Comparison of ENCODE assay signal across 2 cellular contexts in the genomic region with DNA sequence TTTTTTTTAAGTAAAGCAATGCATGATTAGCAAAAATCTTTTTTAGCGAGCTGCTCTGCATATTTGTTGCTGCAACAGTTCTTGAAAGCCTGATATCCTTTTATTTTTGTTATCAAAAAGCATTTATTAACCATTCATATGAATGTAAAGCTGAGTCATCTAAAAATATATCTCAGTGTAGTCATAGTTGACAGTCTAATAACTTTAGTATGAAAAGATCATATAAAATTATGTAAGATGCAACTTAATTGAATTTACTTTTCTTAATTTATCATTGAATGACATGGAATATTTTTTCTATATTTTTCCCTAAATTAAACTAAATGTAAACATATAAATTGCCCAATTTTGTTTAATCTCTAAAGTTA.
A peak's percentile ranks its signal among the peaks of the same experiment; 100 is the strongest.
TF ChIP-seq lines count a peak whose summit lies in the region.

No MANE protein-coding gene starts in this region.

TF ChIP-seq in GM23338, 12 proteins besides CTCF, POLR2A, EP300 and RAD21:
- TF ChIP-seq EZH2phosphoT487 (IDR thresholded peaks at IDR 0.05; ENCODE audit: unreplicated experiment) (no peak), EZH2 (IDR thresholded peaks at IDR 0.05; ENCODE audit: low read depth, unreplicated experiment) (no peak)
- TF ChIP-seq, protein P1, sequence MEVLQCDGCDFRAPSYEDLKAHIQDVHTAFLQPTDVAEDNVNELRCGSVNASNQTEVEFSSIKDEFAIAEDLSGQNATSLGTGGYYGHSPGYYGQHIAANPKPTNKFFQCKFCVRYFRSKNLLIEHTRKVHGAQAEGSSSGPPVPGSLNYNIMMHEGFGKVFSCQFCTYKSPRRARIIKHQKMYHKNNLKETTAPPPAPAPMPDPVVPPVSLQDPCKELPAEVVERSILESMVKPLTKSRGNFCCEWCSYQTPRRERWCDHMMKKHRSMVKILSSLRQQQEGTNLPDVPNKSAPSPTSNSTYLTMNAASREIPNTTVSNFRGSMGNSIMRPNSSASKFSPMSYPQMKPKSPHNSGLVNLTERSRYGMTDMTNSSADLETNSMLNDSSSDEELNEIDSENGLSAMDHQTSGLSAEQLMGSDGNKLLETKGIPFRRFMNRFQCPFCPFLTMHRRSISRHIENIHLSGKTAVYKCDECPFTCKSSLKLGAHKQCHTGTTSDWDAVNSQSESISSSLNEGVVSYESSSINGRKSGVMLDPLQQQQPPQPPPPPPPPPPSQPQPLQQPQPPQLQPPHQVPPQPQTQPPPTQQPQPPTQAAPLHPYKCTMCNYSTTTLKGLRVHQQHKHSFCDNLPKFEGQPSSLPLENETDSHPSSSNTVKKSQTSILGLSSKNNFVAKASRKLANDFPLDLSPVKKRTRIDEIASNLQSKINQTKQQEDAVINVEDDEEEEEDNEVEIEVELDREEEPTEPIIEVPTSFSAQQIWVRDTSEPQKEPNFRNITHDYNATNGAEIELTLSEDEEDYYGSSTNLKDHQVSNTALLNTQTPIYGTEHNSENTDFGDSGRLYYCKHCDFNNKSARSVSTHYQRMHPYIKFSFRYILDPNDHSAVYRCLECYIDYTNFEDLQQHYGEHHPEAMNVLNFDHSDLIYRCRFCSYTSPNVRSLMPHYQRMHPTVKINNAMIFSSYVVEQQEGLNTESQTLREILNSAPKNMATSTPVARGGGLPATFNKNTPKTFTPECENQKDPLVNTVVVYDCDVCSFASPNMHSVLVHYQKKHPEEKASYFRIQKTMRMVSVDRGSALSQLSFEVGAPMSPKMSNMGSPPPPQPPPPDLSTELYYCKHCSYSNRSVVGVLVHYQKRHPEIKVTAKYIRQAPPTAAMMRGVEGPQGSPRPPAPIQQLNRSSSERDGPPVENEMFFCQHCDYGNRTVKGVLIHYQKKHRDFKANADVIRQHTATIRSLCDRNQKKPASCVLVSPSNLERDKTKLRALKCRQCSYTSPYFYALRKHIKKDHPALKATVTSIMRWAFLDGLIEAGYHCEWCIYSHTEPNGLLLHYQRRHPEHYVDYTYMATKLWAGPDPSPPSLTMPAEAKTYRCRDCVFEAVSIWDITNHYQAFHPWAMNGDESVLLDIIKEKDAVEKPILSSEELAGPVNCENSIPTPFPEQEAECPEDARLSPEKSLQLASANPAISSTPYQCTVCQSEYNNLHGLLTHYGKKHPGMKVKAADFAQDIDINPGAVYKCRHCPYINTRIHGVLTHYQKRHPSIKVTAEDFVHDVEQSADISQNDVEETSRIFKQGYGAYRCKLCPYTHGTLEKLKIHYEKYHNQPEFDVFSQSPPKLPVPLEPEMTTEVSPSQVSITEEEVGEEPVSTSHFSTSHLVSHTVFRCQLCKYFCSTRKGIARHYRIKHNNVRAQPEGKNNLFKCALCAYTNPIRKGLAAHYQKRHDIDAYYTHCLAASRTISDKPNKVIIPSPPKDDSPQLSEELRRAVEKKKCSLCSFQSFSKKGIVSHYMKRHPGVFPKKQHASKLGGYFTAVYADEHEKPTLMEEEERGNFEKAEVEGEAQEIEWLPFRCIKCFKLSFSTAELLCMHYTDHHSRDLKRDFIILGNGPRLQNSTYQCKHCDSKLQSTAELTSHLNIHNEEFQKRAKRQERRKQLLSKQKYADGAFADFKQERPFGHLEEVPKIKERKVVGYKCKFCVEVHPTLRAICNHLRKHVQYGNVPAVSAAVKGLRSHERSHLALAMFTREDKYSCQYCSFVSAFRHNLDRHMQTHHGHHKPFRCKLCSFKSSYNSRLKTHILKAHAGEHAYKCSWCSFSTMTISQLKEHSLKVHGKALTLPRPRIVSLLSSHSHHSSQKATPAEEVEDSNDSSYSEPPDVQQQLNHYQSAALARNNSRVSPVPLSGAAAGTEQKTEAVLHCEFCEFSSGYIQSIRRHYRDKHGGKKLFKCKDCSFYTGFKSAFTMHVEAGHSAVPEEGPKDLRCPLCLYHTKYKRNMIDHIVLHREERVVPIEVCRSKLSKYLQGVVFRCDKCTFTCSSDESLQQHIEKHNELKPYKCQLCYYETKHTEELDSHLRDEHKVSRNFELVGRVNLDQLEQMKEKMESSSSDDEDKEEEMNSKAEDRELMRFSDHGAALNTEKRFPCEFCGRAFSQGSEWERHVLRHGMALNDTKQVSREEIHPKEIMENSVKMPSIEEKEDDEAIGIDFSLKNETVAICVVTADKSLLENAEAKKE (CRISPR knock-in tag; IDR thresholded peaks at IDR 0.05): no peak
- TF ChIP-seq, protein P2, sequence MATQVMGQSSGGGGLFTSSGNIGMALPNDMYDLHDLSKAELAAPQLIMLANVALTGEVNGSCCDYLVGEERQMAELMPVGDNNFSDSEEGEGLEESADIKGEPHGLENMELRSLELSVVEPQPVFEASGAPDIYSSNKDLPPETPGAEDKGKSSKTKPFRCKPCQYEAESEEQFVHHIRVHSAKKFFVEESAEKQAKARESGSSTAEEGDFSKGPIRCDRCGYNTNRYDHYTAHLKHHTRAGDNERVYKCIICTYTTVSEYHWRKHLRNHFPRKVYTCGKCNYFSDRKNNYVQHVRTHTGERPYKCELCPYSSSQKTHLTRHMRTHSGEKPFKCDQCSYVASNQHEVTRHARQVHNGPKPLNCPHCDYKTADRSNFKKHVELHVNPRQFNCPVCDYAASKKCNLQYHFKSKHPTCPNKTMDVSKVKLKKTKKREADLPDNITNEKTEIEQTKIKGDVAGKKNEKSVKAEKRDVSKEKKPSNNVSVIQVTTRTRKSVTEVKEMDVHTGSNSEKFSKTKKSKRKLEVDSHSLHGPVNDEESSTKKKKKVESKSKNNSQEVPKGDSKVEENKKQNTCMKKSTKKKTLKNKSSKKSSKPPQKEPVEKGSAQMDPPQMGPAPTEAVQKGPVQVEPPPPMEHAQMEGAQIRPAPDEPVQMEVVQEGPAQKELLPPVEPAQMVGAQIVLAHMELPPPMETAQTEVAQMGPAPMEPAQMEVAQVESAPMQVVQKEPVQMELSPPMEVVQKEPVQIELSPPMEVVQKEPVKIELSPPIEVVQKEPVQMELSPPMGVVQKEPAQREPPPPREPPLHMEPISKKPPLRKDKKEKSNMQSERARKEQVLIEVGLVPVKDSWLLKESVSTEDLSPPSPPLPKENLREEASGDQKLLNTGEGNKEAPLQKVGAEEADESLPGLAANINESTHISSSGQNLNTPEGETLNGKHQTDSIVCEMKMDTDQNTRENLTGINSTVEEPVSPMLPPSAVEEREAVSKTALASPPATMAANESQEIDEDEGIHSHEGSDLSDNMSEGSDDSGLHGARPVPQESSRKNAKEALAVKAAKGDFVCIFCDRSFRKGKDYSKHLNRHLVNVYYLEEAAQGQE (IDR thresholded peaks at IDR 0.05; ENCODE audit: unreplicated experiment): no peak
TF ChIP-seq in GM23338: peak in this region for 0.

TF ChIP-seq in H1, 55 proteins besides CTCF, POLR2A, EP300 and RAD21:
- TF ChIP-seq RBBP5 (IDR thresholded peaks at IDR 0.05; ENCODE audit: borderline replicate concordance, low read depth, low read length): no peak
- no peak for TF ChIP-seq SIX5 (IDR thresholded peaks at IDR 0.05; ENCODE audit: low read depth, low read length)
- TF ChIP-seq, protein P3, sequence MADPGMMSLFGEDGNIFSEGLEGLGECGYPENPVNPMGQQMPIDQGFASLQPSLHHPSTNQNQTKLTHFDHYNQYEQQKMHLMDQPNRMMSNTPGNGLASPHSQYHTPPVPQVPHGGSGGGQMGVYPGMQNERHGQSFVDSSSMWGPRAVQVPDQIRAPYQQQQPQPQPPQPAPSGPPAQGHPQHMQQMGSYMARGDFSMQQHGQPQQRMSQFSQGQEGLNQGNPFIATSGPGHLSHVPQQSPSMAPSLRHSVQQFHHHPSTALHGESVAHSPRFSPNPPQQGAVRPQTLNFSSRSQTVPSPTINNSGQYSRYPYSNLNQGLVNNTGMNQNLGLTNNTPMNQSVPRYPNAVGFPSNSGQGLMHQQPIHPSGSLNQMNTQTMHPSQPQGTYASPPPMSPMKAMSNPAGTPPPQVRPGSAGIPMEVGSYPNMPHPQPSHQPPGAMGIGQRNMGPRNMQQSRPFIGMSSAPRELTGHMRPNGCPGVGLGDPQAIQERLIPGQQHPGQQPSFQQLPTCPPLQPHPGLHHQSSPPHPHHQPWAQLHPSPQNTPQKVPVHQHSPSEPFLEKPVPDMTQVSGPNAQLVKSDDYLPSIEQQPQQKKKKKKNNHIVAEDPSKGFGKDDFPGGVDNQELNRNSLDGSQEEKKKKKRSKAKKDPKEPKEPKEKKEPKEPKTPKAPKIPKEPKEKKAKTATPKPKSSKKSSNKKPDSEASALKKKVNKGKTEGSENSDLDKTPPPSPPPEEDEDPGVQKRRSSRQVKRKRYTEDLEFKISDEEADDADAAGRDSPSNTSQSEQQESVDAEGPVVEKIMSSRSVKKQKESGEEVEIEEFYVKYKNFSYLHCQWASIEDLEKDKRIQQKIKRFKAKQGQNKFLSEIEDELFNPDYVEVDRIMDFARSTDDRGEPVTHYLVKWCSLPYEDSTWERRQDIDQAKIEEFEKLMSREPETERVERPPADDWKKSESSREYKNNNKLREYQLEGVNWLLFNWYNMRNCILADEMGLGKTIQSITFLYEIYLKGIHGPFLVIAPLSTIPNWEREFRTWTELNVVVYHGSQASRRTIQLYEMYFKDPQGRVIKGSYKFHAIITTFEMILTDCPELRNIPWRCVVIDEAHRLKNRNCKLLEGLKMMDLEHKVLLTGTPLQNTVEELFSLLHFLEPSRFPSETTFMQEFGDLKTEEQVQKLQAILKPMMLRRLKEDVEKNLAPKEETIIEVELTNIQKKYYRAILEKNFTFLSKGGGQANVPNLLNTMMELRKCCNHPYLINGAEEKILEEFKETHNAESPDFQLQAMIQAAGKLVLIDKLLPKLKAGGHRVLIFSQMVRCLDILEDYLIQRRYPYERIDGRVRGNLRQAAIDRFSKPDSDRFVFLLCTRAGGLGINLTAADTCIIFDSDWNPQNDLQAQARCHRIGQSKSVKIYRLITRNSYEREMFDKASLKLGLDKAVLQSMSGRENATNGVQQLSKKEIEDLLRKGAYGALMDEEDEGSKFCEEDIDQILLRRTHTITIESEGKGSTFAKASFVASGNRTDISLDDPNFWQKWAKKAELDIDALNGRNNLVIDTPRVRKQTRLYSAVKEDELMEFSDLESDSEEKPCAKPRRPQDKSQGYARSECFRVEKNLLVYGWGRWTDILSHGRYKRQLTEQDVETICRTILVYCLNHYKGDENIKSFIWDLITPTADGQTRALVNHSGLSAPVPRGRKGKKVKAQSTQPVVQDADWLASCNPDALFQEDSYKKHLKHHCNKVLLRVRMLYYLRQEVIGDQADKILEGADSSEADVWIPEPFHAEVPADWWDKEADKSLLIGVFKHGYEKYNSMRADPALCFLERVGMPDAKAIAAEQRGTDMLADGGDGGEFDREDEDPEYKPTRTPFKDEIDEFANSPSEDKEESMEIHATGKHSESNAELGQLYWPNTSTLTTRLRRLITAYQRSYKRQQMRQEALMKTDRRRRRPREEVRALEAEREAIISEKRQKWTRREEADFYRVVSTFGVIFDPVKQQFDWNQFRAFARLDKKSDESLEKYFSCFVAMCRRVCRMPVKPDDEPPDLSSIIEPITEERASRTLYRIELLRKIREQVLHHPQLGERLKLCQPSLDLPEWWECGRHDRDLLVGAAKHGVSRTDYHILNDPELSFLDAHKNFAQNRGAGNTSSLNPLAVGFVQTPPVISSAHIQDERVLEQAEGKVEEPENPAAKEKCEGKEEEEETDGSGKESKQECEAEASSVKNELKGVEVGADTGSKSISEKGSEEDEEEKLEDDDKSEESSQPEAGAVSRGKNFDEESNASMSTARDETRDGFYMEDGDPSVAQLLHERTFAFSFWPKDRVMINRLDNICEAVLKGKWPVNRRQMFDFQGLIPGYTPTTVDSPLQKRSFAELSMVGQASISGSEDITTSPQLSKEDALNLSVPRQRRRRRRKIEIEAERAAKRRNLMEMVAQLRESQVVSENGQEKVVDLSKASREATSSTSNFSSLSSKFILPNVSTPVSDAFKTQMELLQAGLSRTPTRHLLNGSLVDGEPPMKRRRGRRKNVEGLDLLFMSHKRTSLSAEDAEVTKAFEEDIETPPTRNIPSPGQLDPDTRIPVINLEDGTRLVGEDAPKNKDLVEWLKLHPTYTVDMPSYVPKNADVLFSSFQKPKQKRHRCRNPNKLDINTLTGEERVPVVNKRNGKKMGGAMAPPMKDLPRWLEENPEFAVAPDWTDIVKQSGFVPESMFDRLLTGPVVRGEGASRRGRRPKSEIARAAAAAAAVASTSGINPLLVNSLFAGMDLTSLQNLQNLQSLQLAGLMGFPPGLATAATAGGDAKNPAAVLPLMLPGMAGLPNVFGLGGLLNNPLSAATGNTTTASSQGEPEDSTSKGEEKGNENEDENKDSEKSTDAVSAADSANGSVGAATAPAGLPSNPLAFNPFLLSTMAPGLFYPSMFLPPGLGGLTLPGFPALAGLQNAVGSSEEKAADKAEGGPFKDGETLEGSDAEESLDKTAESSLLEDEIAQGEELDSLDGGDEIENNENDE (IDR thresholded peaks at IDR 0.05; ENCODE audit: insufficient replicate concordance, low read length): peak; percentile 7
- TF ChIP-seq GABPA (IDR thresholded peaks at IDR 0.05; ENCODE audit: borderline replicate concordance, insufficient read depth, low read length): no peak
- TF ChIP-seq HDAC6 (IDR thresholded peaks at IDR 0.05; ENCODE audit: low read depth, low read length): no peak
- no peak for TF ChIP-seq SP2 (IDR thresholded peaks at IDR 0.05; ENCODE audit: low read length)
